Comparison of ENCODE assay signal across 8 cellular contexts in the genomic region with DNA sequence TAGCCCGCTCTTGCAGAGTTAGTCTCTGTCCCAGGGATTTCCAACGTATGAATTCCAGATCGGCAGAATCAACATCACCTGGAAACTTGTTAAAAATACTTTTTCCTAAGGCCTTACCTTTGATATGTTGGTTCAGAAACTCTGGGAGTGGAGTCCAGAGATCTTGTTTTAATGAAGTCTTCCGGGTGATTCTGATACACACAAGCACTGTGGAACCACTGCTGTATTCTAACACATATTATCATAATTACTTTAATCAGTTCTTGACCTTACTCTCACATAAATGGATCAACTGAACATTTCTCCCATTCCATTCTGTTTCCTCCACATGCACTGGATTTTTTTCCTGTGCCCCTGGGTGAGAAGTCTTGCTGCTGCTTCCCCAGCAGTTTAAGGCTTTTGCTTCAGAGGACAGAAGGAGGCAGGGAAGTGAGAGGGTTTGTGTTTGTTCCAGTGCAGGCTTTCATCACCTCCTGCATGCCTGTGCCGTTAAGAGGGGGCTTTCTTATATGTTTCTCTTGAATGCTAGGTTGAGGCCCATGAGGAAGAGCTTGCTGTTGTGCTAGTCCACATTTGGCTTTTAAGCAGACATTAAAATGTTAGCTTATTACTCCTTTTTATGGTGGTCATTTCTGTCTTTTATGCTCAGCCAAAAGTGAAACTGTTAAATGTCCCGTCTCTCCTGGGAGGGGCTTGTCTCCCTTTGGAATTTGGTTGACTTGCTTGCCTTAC. TPM values are rescaled to one million over a fixed set of nuclear protein-coding genes. Genes with fewer than 3 reads are reported as not detected.
DNase-seq lines count a peak whose midpoint lies in the region; ATAC-seq and TF ChIP-seq lines count a peak whose summit lies in the region.

No MANE protein-coding gene starts in this region.

- ATAC-seq in activated naive CD8-positive, alpha-beta T cell treated with anti-CD3 and anti-CD28 coated beads, Interleukin-2, amount 50 U/mL, for 24 hours = no peak
- no peak for ATAC-seq in GM18520 (IDR thresholded peaks at IDR 0.05; ENCODE audit: unreplicated experiment)

- H3K4me3 ChIP-seq in hepatocyte = no peak overlapping the region
- H3K4me3 ChIP-seq in skeletal muscle cell (ENCODE audit: low read depth, low read length) = peak overlapping the region; percentile 27

- peak overlapping the region; percentile 67 for H3K4me2 ChIP-seq in hepatocyte

- H3K36me3 ChIP-seq in hepatocyte (replicated peaks; ENCODE audit: insufficient read depth, low read depth) = no peaks in the 10 kb centered on the region

- peaks cover 9% of the 10 kb centered on the region for H3K36me3 Mint-ChIP-seq in activated naive CD8-positive, alpha-beta T cell treated with anti-CD3 and anti-CD28 coated beads, Interleukin-2, amount 50 U/mL, for 24 hours (ENCODE audit: low read depth)

- no peaks in the 10 kb centered on the region for H3K9me3 Mint-ChIP-seq in activated naive CD8-positive, alpha-beta T cell treated with anti-CD3 and anti-CD28 coated beads, Interleukin-2, amount 50 U/mL, for 24 hours

- H3K4me3 Mint-ChIP-seq in activated naive CD8-positive, alpha-beta T cell treated with anti-CD3 and anti-CD28 coated beads, Interleukin-2, amount 50 U/mL, for 24 hours = no peak overlapping the region

- H3K27me3 Mint-ChIP-seq in activated naive CD8-positive, alpha-beta T cell treated with anti-CD3 and anti-CD28 coated beads, Interleukin-2, amount 50 U/mL, for 24 hours = no peaks in the 10 kb centered on the region

- H3K4me1 Mint-ChIP-seq in activated naive CD8-positive, alpha-beta T cell treated with anti-CD3 and anti-CD28 coated beads, Interleukin-2, amount 50 U/mL, for 24 hours = peaks cover 81% of the 10 kb centered on the region

- H3K79me2 ChIP-seq in hepatocyte = peaks cover 77% of the 10 kb centered on the region

- H4K20me1 ChIP-seq in hepatocyte (ENCODE audit: insufficient read depth, poor library complexity, severe bottlenecking) = peaks cover 50% of the 10 kb centered on the region

- H3K9me2 ChIP-seq in hepatocyte (replicated peaks; ENCODE audit: insufficient read depth) = no peaks in the 10 kb centered on the region

- WGBS in hepatocyte (ENCODE audit: low lambda C conversion rate, missing lambda C conversion rate) = 52% methylated on average over 6 of the region's 6 CpGs

- H3K27me3 ChIP-seq in hepatocyte = no peaks in the 10 kb centered on the region

- H3K27ac ChIP-seq in hepatocyte = no peak overlapping the region

- H3K27ac Mint-ChIP-seq in activated naive CD8-positive, alpha-beta T cell treated with anti-CD3 and anti-CD28 coated beads, Interleukin-2, amount 50 U/mL, for 24 hours = peak overlapping the region; percentile 65

- no peak overlapping the region for H2AFZ ChIP-seq in hepatocyte

- no peaks in the 10 kb centered on the region for H3K4me1 ChIP-seq in hepatocyte (ENCODE audit: insufficient read depth)

- H3K9me3 ChIP-seq in hepatocyte (ENCODE audit: low read depth) = no peaks in the 10 kb centered on the region

- DNase-seq in GF-D8 (lab: John Stamatoyannopoulos, UW) (peak; percentile 8), hepatocyte (ENCODE audit: low spot score) (no peak), skeletal muscle cell (ENCODE audit: low read depth) (no peak), KG1 (lab: John Stamatoyannopoulos, UW) (no peak), HuH-7.5 (ENCODE audit: low spot score) (no peak), pons (ENCODE audit: low spot score) (no peak)
- DNase-seq in activated naive CD8-positive, alpha-beta T cell treated with anti-CD3 and anti-CD28 coated beads, Interleukin-2, amount 50 U/mL, for 24 hours = no peak

- TF ChIP-seq CTCF in hepatocyte (IDR thresholded peaks at IDR 0.05; ENCODE audit: poor library complexity) = no peak

RNA-seq across cellular contexts. Expression of a gene that starts 32.4 kb away (rescaled TPM):
- 36.5 and 41.1 TPM in 2 replicates for total RNA-seq in hepatocyte
- polyA plus RNA-seq in hepatocyte = 28.7 and 39.7 TPM in 2 replicates
